1 cellular context compared by ENCODE assay signal in genomic region chr20:31722388-31723281, GRCh38.
TF ChIP-seq lines count a peak whose summit lies in the region.

BCL2L1 (minus strand) TSS chr20:31722868; CDS start chr20:31722218, 650 bp downstream.

TF ChIP-seq in GM12878, 131 proteins besides CTCF, POLR2A, EP300 and RAD21 (continued from another document and continues in another):
- TF ChIP-seq, protein P1, sequence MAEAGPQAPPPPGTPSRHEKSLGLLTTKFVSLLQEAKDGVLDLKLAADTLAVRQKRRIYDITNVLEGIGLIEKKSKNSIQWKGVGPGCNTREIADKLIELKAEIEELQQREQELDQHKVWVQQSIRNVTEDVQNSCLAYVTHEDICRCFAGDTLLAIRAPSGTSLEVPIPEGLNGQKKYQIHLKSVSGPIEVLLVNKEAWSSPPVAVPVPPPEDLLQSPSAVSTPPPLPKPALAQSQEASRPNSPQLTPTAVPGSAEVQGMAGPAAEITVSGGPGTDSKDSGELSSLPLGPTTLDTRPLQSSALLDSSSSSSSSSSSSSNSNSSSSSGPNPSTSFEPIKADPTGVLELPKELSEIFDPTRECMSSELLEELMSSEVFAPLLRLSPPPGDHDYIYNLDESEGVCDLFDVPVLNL (IDR thresholded peaks at IDR 0.05; ENCODE audit: low read depth, low read length) = no peak
- TF ChIP-seq, protein P2, sequence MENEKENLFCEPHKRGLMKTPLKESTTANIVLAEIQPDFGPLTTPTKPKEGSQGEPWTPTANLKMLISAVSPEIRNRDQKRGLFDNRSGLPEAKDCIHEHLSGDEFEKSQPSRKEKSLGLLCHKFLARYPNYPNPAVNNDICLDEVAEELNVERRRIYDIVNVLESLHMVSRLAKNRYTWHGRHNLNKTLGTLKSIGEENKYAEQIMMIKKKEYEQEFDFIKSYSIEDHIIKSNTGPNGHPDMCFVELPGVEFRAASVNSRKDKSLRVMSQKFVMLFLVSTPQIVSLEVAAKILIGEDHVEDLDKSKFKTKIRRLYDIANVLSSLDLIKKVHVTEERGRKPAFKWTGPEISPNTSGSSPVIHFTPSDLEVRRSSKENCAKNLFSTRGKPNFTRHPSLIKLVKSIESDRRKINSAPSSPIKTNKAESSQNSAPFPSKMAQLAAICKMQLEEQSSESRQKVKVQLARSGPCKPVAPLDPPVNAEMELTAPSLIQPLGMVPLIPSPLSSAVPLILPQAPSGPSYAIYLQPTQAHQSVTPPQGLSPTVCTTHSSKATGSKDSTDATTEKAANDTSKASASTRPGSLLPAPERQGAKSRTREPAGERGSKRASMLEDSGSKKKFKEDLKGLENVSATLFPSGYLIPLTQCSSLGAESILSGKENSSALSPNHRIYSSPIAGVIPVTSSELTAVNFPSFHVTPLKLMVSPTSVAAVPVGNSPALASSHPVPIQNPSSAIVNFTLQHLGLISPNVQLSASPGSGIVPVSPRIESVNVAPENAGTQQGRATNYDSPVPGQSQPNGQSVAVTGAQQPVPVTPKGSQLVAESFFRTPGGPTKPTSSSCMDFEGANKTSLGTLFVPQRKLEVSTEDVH (IDR thresholded peaks at IDR 0.05; ENCODE audit: low read depth, partially characterized antibody) = no peak
- TF ChIP-seq MEF2A (IDR thresholded peaks at IDR 0.05; ENCODE audit: insufficient read depth, low read depth, low read length) (no peak), CREM (IDR thresholded peaks at IDR 0.05; ENCODE audit: low read depth) (0 out of 2 replicates have a peak, but pooled peaks have one; percentile 8), TARDBP (IDR thresholded peaks at IDR 0.05; ENCODE audit: borderline replicate concordance) (no peak), TAF1 (IDR thresholded peaks at IDR 0.05; ENCODE audit: borderline replicate concordance, low read depth, low read length) (peak; percentile 30; the same call in 1 of the 2 replicates), HDGF (IDR thresholded peaks at IDR 0.05) (no peak), CBFB (IDR thresholded peaks at IDR 0.05; ENCODE audit: low read depth) (no peak), EZH2 (IDR thresholded peaks at IDR 0.05; ENCODE audit: borderline replicate concordance, control insufficient read depth, low read depth, low read length) (no peak), NFXL1 (IDR thresholded peaks at IDR 0.05; ENCODE audit: borderline replicate concordance) (no peak), NBN (IDR thresholded peaks at IDR 0.05) (peak; percentile 65; the same call in 1 of the 2 replicates), WRNIP1 (IDR thresholded peaks at IDR 0.05; ENCODE audit: borderline replicate concordance, low read depth, low read length) (no peak), BMI1 (IDR thresholded peaks at IDR 0.05; ENCODE audit: borderline replicate concordance) (no peak), ZBED1 (IDR thresholded peaks at IDR 0.05; ENCODE audit: borderline replicate concordance) (peak; percentile 59; the same call in 1 of the 2 replicates), RCOR1 (conservative IDR thresholded peaks at IDR 0.05; ENCODE audit: low read depth, low read length) (no peak), ZNF687 (IDR thresholded peaks at IDR 0.05) (peak; percentile 32; the same call in 1 of the 2 replicates), SPI1 (IDR thresholded peaks at IDR 0.05; ENCODE audit: borderline replicate concordance, insufficient read depth, low read depth, low read length) (no peak), TCF12 (IDR thresholded peaks at IDR 0.05; ENCODE audit: low read depth, low read length) (no peak; the same call in 1 of the 2 replicates), BCLAF1 (IDR thresholded peaks at IDR 0.05) (no peak), CEBPB (IDR thresholded peaks at IDR 0.05; ENCODE audit: borderline replicate concordance in 1 of 2, low read depth in 2 of 2, low read length in 2 of 2) (no peak), CHD4 (IDR thresholded peaks at IDR 0.05) (no peak), NR2F1 (conservative IDR thresholded peaks at IDR 0.05) (no peak), CUX1 (IDR thresholded peaks at IDR 0.05; ENCODE audit: insufficient replicate concordance, low read depth, low read length) (no peak), STAT3 (IDR thresholded peaks at IDR 0.05; ENCODE audit: low read depth, low read length) (no peak)
- TF ChIP-seq, protein P3, sequence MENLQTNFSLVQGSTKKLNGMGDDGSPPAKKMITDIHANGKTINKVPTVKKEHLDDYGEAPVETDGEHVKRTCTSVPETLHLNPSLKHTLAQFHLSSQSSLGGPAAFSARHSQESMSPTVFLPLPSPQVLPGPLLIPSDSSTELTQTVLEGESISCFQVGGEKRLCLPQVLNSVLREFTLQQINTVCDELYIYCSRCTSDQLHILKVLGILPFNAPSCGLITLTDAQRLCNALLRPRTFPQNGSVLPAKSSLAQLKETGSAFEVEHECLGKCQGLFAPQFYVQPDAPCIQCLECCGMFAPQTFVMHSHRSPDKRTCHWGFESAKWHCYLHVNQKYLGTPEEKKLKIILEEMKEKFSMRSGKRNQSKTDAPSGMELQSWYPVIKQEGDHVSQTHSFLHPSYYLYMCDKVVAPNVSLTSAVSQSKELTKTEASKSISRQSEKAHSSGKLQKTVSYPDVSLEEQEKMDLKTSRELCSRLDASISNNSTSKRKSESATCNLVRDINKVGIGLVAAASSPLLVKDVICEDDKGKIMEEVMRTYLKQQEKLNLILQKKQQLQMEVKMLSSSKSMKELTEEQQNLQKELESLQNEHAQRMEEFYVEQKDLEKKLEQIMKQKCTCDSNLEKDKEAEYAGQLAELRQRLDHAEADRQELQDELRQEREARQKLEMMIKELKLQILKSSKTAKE (IDR thresholded peaks at IDR 0.05; ENCODE audit: low read depth, poor library complexity, severe bottlenecking) = no peak
- TF ChIP-seq, protein P4, sequence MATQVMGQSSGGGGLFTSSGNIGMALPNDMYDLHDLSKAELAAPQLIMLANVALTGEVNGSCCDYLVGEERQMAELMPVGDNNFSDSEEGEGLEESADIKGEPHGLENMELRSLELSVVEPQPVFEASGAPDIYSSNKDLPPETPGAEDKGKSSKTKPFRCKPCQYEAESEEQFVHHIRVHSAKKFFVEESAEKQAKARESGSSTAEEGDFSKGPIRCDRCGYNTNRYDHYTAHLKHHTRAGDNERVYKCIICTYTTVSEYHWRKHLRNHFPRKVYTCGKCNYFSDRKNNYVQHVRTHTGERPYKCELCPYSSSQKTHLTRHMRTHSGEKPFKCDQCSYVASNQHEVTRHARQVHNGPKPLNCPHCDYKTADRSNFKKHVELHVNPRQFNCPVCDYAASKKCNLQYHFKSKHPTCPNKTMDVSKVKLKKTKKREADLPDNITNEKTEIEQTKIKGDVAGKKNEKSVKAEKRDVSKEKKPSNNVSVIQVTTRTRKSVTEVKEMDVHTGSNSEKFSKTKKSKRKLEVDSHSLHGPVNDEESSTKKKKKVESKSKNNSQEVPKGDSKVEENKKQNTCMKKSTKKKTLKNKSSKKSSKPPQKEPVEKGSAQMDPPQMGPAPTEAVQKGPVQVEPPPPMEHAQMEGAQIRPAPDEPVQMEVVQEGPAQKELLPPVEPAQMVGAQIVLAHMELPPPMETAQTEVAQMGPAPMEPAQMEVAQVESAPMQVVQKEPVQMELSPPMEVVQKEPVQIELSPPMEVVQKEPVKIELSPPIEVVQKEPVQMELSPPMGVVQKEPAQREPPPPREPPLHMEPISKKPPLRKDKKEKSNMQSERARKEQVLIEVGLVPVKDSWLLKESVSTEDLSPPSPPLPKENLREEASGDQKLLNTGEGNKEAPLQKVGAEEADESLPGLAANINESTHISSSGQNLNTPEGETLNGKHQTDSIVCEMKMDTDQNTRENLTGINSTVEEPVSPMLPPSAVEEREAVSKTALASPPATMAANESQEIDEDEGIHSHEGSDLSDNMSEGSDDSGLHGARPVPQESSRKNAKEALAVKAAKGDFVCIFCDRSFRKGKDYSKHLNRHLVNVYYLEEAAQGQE (IDR thresholded peaks at IDR 0.05; ENCODE audit: low read depth, low read length) = no peak
- TF ChIP-seq, protein P5, sequence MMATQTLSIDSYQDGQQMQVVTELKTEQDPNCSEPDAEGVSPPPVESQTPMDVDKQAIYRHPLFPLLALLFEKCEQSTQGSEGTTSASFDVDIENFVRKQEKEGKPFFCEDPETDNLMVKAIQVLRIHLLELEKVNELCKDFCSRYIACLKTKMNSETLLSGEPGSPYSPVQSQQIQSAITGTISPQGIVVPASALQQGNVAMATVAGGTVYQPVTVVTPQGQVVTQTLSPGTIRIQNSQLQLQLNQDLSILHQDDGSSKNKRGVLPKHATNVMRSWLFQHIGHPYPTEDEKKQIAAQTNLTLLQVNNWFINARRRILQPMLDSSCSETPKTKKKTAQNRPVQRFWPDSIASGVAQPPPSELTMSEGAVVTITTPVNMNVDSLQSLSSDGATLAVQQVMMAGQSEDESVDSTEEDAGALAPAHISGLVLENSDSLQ (IDR thresholded peaks at IDR 0.05) = no peak
- TF ChIP-seq, protein P6, sequence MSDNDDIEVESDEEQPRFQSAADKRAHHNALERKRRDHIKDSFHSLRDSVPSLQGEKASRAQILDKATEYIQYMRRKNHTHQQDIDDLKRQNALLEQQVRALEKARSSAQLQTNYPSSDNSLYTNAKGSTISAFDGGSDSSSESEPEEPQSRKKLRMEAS (IDR thresholded peaks at IDR 0.05; ENCODE audit: low read depth, low read length) = no peak; the same call in 1 of the 2 replicates
